In genomic region chr11:57777969-57778317, GRCh38 we compare ENCODE assay signal across 8 cellular contexts. TPM values are rescaled to one million over a fixed set of nuclear protein-coding genes. Genes with fewer than 3 reads are reported as not detected.
A peak's percentile ranks its signal among the peaks of the same experiment; 100 is the strongest.
DNase-seq lines count a peak whose midpoint lies in the region; FAIRE-seq and TF ChIP-seq lines count a peak whose summit lies in the region.

No MANE protein-coding gene starts in this region.

- POLR2A ChIA-PET in HEK293 (lab: Yijun Ruan, JAX) = interaction anchor here (0.8 to 2.1 kb wide), 10 partner anchors 11 to 137 kb away, joined by 3 to 50 read pairs (median 6); partner anchors contain the start of genes BTBD18, CTNND1, MED19 and SELENOH
- POLR2A ChIA-PET in MCF 10A (lab: Yijun Ruan, JAX) = interaction anchor here (0.6 to 11.9 kb wide), 12 partner anchors 9 to 728 kb away, joined by 3 to 285 read pairs (median 7); partner anchors contain the start of genes CTNND1, MED19, SELENOH and TMX2
- POLR2A ChIA-PET in GM10248 (lab: Yijun Ruan, JAX) = interaction anchor here (1.3 kb wide), 1 partner anchor 14 kb away, joined by 3 read pairs; no protein-coding TSS in a partner anchor

- H3K36me3 ChIP-seq in HEK293 (ENCODE audit: control insufficient read depth in 2 of 2, insufficient read depth in 1 of 2, low read length in 2 of 2) = no peaks in the 10 kb centered on the region
- no peaks in the 10 kb centered on the region for H3K36me3 ChIP-seq in small intestine (ENCODE audit: control insufficient read depth in 2 of 2, insufficient read depth in 2 of 2, low read length in 2 of 2)

- peaks cover 60% of the 10 kb centered on the region for H3K4me1 Mint-ChIP-seq in MCF 10A (ENCODE audit: insufficient read depth, unreplicated experiment)

- no peak for TF ChIP-seq CTCF in HEK293 (tag by site-specific recombination; IDR thresholded peaks at IDR 0.05)
- TF ChIP-seq CTCF in MCF 10A (IDR thresholded peaks at IDR 0.05; ENCODE audit: unreplicated experiment) = no peak
- TF ChIP-seq CTCF in GM10248 (IDR thresholded peaks at IDR 0.05; ENCODE audit: control extremely low read depth, extremely low read depth, low read depth, missing control alignments) = no peak

- WGBS in small intestine, 3 donors = 15 to 26% (median 24%) methylated on average over 3 of the region's 3 CpGs

- H3K9me3 Mint-ChIP-seq in MCF 10A (ENCODE audit: unreplicated experiment) = no peaks in the 10 kb centered on the region

- H3K27ac ChIP-seq in HEK293 (ENCODE audit: extremely low read depth, low read depth, low read length) (peak overlapping the region; percentile 50), layer of hippocampus (ENCODE audit: low read depth, low read length) (peak overlapping the region; percentile 87), small intestine (ENCODE audit: low read depth in 1 of 2, low read length in 1 of 2) (peak overlapping the region; percentile 89 to 98)

- H3K36me3 Mint-ChIP-seq in MCF 10A (ENCODE audit: insufficient read depth, unreplicated experiment) = peaks cover 49% of the 10 kb centered on the region

- H3K27me3 ChIP-seq in layer of hippocampus (ENCODE audit: control insufficient read depth, insufficient read depth, low read length) = no peaks in the 10 kb centered on the region
- H3K27me3 ChIP-seq in small intestine (ENCODE audit: control insufficient read depth in 2 of 2, insufficient read depth in 2 of 2, low read length in 2 of 2) = no peaks in the 10 kb centered on the region

- no peak for FAIRE-seq in small intestine (lab: Jason Lieb, UNC)

- H3K4me1 ChIP-seq in HEK293 (ENCODE audit: control insufficient read depth, insufficient read depth, low read length) (peaks cover 12% of the 10 kb centered on the region; the same call in 1 of the 2 replicates), small intestine (ENCODE audit: control insufficient read depth in 2 of 2, insufficient read depth in 1 of 2, low read depth in 1 of 2, low read length in 1 of 2) (peaks cover 20 to 51% of the 10 kb centered on the region in 2 donors)

- H3K9me3 ChIP-seq in HEK293 (ENCODE audit: control insufficient read depth, insufficient read depth, low read depth, low read length) (no peaks in the 10 kb centered on the region), small intestine (ENCODE audit: control insufficient read depth, low read depth) (no peaks in the 10 kb centered on the region)

- intact Hi-C loops in MCF 10A (cut with micrococcal nuclease) = loop anchor here (1.0 to 2.0 kb wide), 2 partner anchors 15 to 21 kb away; no protein-coding TSS in a partner anchor

- H3K27me3 Mint-ChIP-seq in MCF 10A (ENCODE audit: insufficient read depth, unreplicated experiment) = no peaks in the 10 kb centered on the region

- DNase-seq in MCF 10A (ENCODE audit: unreplicated experiment) (peak; percentile 55), small intestine (peak; percentile 97), COLO829 (ENCODE audit: low spot score) (no peak), GF-D8 (lab: John Stamatoyannopoulos, UW) (no peak), GM10248 (ENCODE audit: extremely low spot score) (no peak), DMS153 treated with DMSO at 0.1 percent for 48 hours (lab: John Stamatoyannopoulos, UW; ENCODE audit: unreplicated experiment) (no peak)

- H3K4me3 Mint-ChIP-seq in MCF 10A (ENCODE audit: unreplicated experiment) = peak overlapping the region; percentile 49

- no TSS peak for BruUV-seq in MCF 10A (replicated peaks; lab: Mats Ljungman, UMichigan)

- peak overlapping the region; percentile 85 for H3K27ac Mint-ChIP-seq in MCF 10A (ENCODE audit: low read depth, unreplicated experiment)

- CTCF ChIA-PET in HEK293 (lab: Yijun Ruan, JAX) = interaction anchor here (1.4 kb wide), 1 partner anchor 23 kb away, joined by 14 read pairs; no protein-coding TSS in a partner anchor
- CTCF ChIA-PET in MCF 10A (lab: Yijun Ruan, JAX) = interaction anchor here (0.7 to 9.9 kb wide), 8 partner anchors 11 to 1392 kb away, joined by 3 to 117 read pairs (median 6); partner anchors contain the start of genes BTBD18 and CTNND1
- CTCF ChIA-PET in GM10248 (lab: Yijun Ruan, JAX) = interaction anchor here (0.9 to 3.9 kb wide), 2 partner anchors 12 to 15 kb away, joined by 3 to 23 read pairs; no protein-coding TSS in a partner anchor

- H3K4me3 ChIP-seq in HEK293 (ENCODE audit: low read depth, low read length) = no peak overlapping the region; the same call in 1 of the 2 replicates
- no peak overlapping the region for H3K4me3 ChIP-seq in small intestine (ENCODE audit: low read depth in 1 of 2, low read length in 2 of 2)

TF ChIP-seq in HEK293, 187 proteins besides CTCF, POLR2A, EP300 and RAD21:
- TF ChIP-seq ZNF626 (tag by site-specific recombination; IDR thresholded peaks at IDR 0.05) = no peak
- TF ChIP-seq ZNF560 (tag by site-specific recombination; IDR thresholded peaks at IDR 0.05; ENCODE audit: borderline replicate concordance) = no peak
- no peak for TF ChIP-seq ZNF280C (tag by site-specific recombination; IDR thresholded peaks at IDR 0.05)
- no peak for TF ChIP-seq ZNF112 (tag by site-specific recombination; IDR thresholded peaks at IDR 0.05)
- no peak for TF ChIP-seq ZSCAN16 (tag by site-specific recombination; IDR thresholded peaks at IDR 0.05)
- TF ChIP-seq ZNF202 (tag by site-specific recombination; IDR thresholded peaks at IDR 0.05; ENCODE audit: borderline replicate concordance) = no peak
- TF ChIP-seq ZNF501 (tag by site-specific recombination; IDR thresholded peaks at IDR 0.05) = no peak
- TF ChIP-seq KLF1 (tag by site-specific recombination; IDR thresholded peaks at IDR 0.05) = peak; percentile 30; the same call in 1 of the 2 replicates
- no peak for TF ChIP-seq ZNF280D (tag by site-specific recombination; IDR thresholded peaks at IDR 0.05)
- TF ChIP-seq ZNF10 (tag by site-specific recombination; IDR thresholded peaks at IDR 0.05) = peak; percentile 95
- no peak for TF ChIP-seq MEIS1 (CRISPR knock-in tag; IDR thresholded peaks at IDR 0.05; ENCODE audit: borderline replicate concordance)

RNA-seq across cellular contexts. Expression of gene CTNND1, which starts 16.3 kb away (rescaled TPM):
- total RNA-seq in MCF 10A (2022) = 114 and 118 TPM in 2 replicates
- 100 to 1,000 TPM in 1 of 3 donors, 10 to 100 TPM in 2; 62.2 to 148 (median 89.7) TPM for polyA plus RNA-seq in small intestine

RNA-seq across cellular contexts. Expression of gene BTBD18, which starts 26.3 kb away (rescaled TPM):
- not detected in 2 replicates for total RNA-seq in MCF 10A (2022)
- polyA plus RNA-seq in small intestine = not detected

RNA-seq across cellular contexts. Expression of gene SELENOH, which starts 36.7 kb away (rescaled TPM):
- total RNA-seq in MCF 10A (2022) = 60.3 and 84.5 TPM in 2 replicates
- polyA plus RNA-seq in small intestine = 100 to 1,000 TPM in 2 of 3 donors, 10 to 100 TPM in 1; 78.3 to 148 (median 144) TPM

Comparison
In these comparisons a context has a peak if more than half of its experiments do, and no peak if none do; other contexts are left out.
1. DNase-seq: peak in MCF 10A (single experiment) and small intestine (single experiment); none in COLO829 (single experiment), GF-D8 (single experiment), GM10248 (single experiment) and DMS153 treated with DMSO at 0.1 percent for 48 hours (single experiment).
2. Peak in every context shown above with its lines, with median percentiles within 50 percentile points of each other: H3K27ac ChIP-seq.